ENCODE assay signal across 8 cellular contexts in genomic region chr7:92589056-92589455, GRCh38. TPM values are rescaled to one million over a fixed set of nuclear protein-coding genes. Genes with fewer than 3 reads are reported as not detected.
DNase-seq lines count a peak whose midpoint lies in the region; ATAC-seq and TF ChIP-seq lines count a peak whose summit lies in the region.

No MANE protein-coding gene starts in this region.

- H3K9me3 Mint-ChIP-seq in CD14-positive monocyte (peaks cover 0 to 2% (median 0%) of the 10 kb centered on the region in 7 donors), neural progenitor cell (peaks cover 5% of the 10 kb centered on the region)
- no peaks in the 10 kb centered on the region for H3K9me3 Mint-ChIP-seq in effector memory CD8-positive, alpha-beta T cell

- H3K9ac ChIP-seq in OCI-LY3 (ENCODE audit: low read length) (peak overlapping the region; percentile 86), neural progenitor cell (peak overlapping the region; percentile 98)

- no peak overlapping the region for H3K27ac ChIP-seq in OCI-LY3 (ENCODE audit: low read length)
- H3K27ac ChIP-seq in neural progenitor cell: no peak overlapping the region

- H3K27ac Mint-ChIP-seq in CD14-positive monocyte (peak overlapping the region in 4 of 7 donors; percentile 0 to 93 (median 62)), neural progenitor cell (peak overlapping the region; percentile 13)
- peak overlapping the region; percentile 96 to 98 for H3K27ac Mint-ChIP-seq in effector memory CD8-positive, alpha-beta T cell

- H3K27me3 Mint-ChIP-seq in CD14-positive monocyte (ENCODE audit: low read depth in 3 of 3) (peaks cover 4 to 7% (median 7%) of the 10 kb centered on the region in 3 donors), neural progenitor cell (ENCODE audit: insufficient read depth, low read depth) (peaks cover 5% of the 10 kb centered on the region)
- no peaks in the 10 kb centered on the region for H3K27me3 Mint-ChIP-seq in effector memory CD8-positive, alpha-beta T cell

- H3K4me1 Mint-ChIP-seq in CD14-positive monocyte (peaks cover 43% of the 10 kb centered on the region), neural progenitor cell (peaks cover 16% of the 10 kb centered on the region)
- peaks cover 30 to 40% of the 10 kb centered on the region in 2 donors for H3K4me1 Mint-ChIP-seq in effector memory CD8-positive, alpha-beta T cell (ENCODE audit: low read depth in 2 of 2)

- H3K36me3 Mint-ChIP-seq in CD14-positive monocyte (peaks cover 3 to 4% of the 10 kb centered on the region in 2 donors), neural progenitor cell (peaks cover 7% of the 10 kb centered on the region)
- peaks cover 27% of the 10 kb centered on the region for H3K36me3 Mint-ChIP-seq in effector memory CD8-positive, alpha-beta T cell (ENCODE audit: insufficient read depth)

- H3K4me2 ChIP-seq in OCI-LY3 (ENCODE audit: low read length) (peak overlapping the region; percentile 98), neural progenitor cell (peak overlapping the region; percentile 92)

- H4K20me1 ChIP-seq in OCI-LY3 (ENCODE audit: insufficient read depth, low read length): peaks cover 52% of the 10 kb centered on the region
- H4K20me1 ChIP-seq in neural progenitor cell (ENCODE audit: low read depth): peaks cover 50% of the 10 kb centered on the region

- no peak for ATAC-seq in effector memory CD8-positive, alpha-beta T cell (replicated peaks)
- ATAC-seq in HG02885 (IDR thresholded peaks at IDR 0.05; ENCODE audit: poor library complexity, unreplicated experiment): no peak

- intact Hi-C loops in CD14-positive monocyte (cut with micrococcal nuclease): no loop called here

- H3F3A ChIP-seq in neural progenitor cell (ENCODE audit: low read depth): no peaks in the 10 kb centered on the region

- peaks cover 17% of the 10 kb centered on the region for H3K36me3 ChIP-seq in OCI-LY3 (replicated peaks; ENCODE audit: low read depth, low read length)
- H3K36me3 ChIP-seq in neural progenitor cell: no peaks in the 10 kb centered on the region

- H3K4me3 ChIP-seq in OCI-LY3 (ENCODE audit: low read length) (peak overlapping the region; percentile 96), neural progenitor cell (peak overlapping the region; percentile 91)

- H3K4me3 Mint-ChIP-seq in CD14-positive monocyte (peak overlapping the region; percentile 94 to 97), neural progenitor cell (peak overlapping the region; percentile 86)
- H3K4me3 Mint-ChIP-seq in effector memory CD8-positive, alpha-beta T cell: peak overlapping the region; percentile 95 to 98

- peaks cover 31% of the 10 kb centered on the region for H3K4me1 ChIP-seq in OCI-LY3 (ENCODE audit: low read length)
- peaks cover 8% of the 10 kb centered on the region for H3K4me1 ChIP-seq in neural progenitor cell

- no peak overlapping the region for H2AFZ ChIP-seq in OCI-LY3 (ENCODE audit: low read depth, low read length)
- no peak overlapping the region for H2AFZ ChIP-seq in neural progenitor cell (replicated peaks)

- H3K27me3 ChIP-seq in OCI-LY3 (ENCODE audit: low read depth, low read length): no peaks in the 10 kb centered on the region
- peaks cover 31% of the 10 kb centered on the region for H3K27me3 ChIP-seq in neural progenitor cell

- no peak for TF ChIP-seq CTCF in CD14-positive monocyte (IDR thresholded peaks at IDR 0.05)
- no peak for TF ChIP-seq CTCF in OCI-LY3 (IDR thresholded peaks at IDR 0.05; ENCODE audit: low read depth, low read length)
- TF ChIP-seq CTCF in neural progenitor cell (IDR thresholded peaks at IDR 0.05): no peak

- H3K9me3 ChIP-seq in OCI-LY3 (ENCODE audit: insufficient read depth, low read length) (no peaks in the 10 kb centered on the region), neural progenitor cell (ENCODE audit: low read depth) (no peaks in the 10 kb centered on the region)

- DNase-seq in CD14-positive monocyte (ENCODE audit: low spot score) (no peak), neural progenitor cell (ENCODE audit: low spot score) (no peak), NCI-H2029 treated with DMSO at 0.1 percent for 48 hours (lab: John Stamatoyannopoulos, UW) (no peak), AG08395 (ENCODE audit: low spot score) (no peak)
- no peak for DNase-seq in effector memory CD8-positive, alpha-beta T cell
- no peak for DNase-seq in stimulated activated CD4-positive, alpha-beta T cell treated with anti-CD3 and anti-CD28 coated beads, Interleukin-12 subunit alpha, Interleukin-12 subunit beta, amount 100 ng/mL, for 4 hours

- peaks cover 62% of the 10 kb centered on the region for H3K79me2 ChIP-seq in OCI-LY3 (ENCODE audit: low read length)
- peaks cover 58% of the 10 kb centered on the region for H3K79me2 ChIP-seq in neural progenitor cell (ENCODE audit: low read depth)

RNA-seq across cellular contexts. Expression of gene FAM133B, which starts 1.1 kb away (rescaled TPM):
- 1 to 10 TPM; 5.8 to 9.3 TPM for polyA plus RNA-seq in CD14-positive monocyte
- 47.5 and 69.9 TPM in 2 replicates for total RNA-seq in neural progenitor cell (ENCODE audit: low replicate concordance)

Comparison
In these comparisons a context has a peak if more than half of its experiments do, and no peak if none do; other contexts are left out.
1. H3K27ac Mint-ChIP-seq: peak in every context shown above with its lines; median percentile 97 in effector memory CD8-positive, alpha-beta T cell; 62 in CD14-positive monocyte; 13 in neural progenitor cell.